ENCODE assay signal across 9 cellular contexts in genomic region chr4:153451931-153452660, GRCh38. TPM values are rescaled to one million over a fixed set of nuclear protein-coding genes. Genes with fewer than 3 reads are reported as not detected.
DNase-seq lines count a peak whose midpoint lies in the region; ATAC-seq and TF ChIP-seq lines count a peak whose summit lies in the region.
"Had no signal": no experiment of that assay in that cellular context is flagged by ENCODE, and none has a peak within 500 bp of the region (broad histone marks: within the 10 kb centered on the region; RNA-seq: fewer than 3 reads in every experiment).

No MANE protein-coding gene starts in this region.

- H3K4me3 Mint-ChIP-seq in activated CD8-positive, alpha-beta memory T cell treated with anti-CD3 and anti-CD28 coated beads, Interleukin-2, amount 10 ng/mL, durations not matched to agents 7 days and 5 days = no peak overlapping the region
- peak overlapping the region in 1 of 3 donors; percentile 13 for H3K4me3 Mint-ChIP-seq in T-cell
- H3K4me3 Mint-ChIP-seq in stimulated activated memory B cell treated with anti-CD40 and anti-IgM and Interleukin-4, amounts not matched to agents 10 μg/mL and 1 μg/mL and 100 μg/mL, for 72 hours = no peak overlapping the region
- H3K4me3 Mint-ChIP-seq: central memory CD8-positive, alpha-beta T cell had no signal

- peaks cover 17% of the 10 kb centered on the region for H3K4me1 Mint-ChIP-seq in activated CD8-positive, alpha-beta memory T cell treated with anti-CD3 and anti-CD28 coated beads, Interleukin-2, amount 10 ng/mL, durations not matched to agents 7 days and 5 days
- H3K4me1 Mint-ChIP-seq in T-cell = peaks cover 21 to 31% (median 23%) of the 10 kb centered on the region in 3 donors
- H3K4me1 Mint-ChIP-seq in stimulated activated memory B cell treated with anti-CD40 and anti-IgM and Interleukin-4, amounts not matched to agents 10 μg/mL and 1 μg/mL and 100 μg/mL, for 72 hours = peaks cover 19% of the 10 kb centered on the region

- peak; percentile 49 for DNase-seq in activated CD8-positive, alpha-beta memory T cell treated with anti-CD3 and anti-CD28 coated beads, Interleukin-2, amount 50 U/mL, for 48 hours
- DNase-seq in activated CD8-positive, alpha-beta memory T cell treated with anti-CD3 and anti-CD28 coated beads, Interleukin-2, amount 10 ng/mL, durations not matched to agents 7 days and 5 days = no peak
- DNase-seq in T-cell (no peak), islet precursor cell (peak; percentile 84), NCI-H1105 treated with DMSO at 0.1 percent for 48 hours (lab: John Stamatoyannopoulos, UW) (no peak)

- no peak overlapping the region for H3K27ac Mint-ChIP-seq in activated CD8-positive, alpha-beta memory T cell treated with anti-CD3 and anti-CD28 coated beads, Interleukin-2, amount 10 ng/mL, durations not matched to agents 7 days and 5 days
- peak overlapping the region; percentile 43 to 52 for H3K27ac Mint-ChIP-seq in T-cell
- peak overlapping the region; percentile 31 for H3K27ac Mint-ChIP-seq in stimulated activated memory B cell treated with anti-CD40 and anti-IgM and Interleukin-4, amounts not matched to agents 10 μg/mL and 1 μg/mL and 100 μg/mL, for 72 hours

- POLR2A ChIA-PET in T-cell (lab: Charles Lee) = interaction anchor here in 1 of 2 donors (0.6 kb wide), 1 partner anchor 103 kb away, joined by 3 read pairs; no protein-coding TSS in a partner anchor

- TF ChIP-seq POLR2A in GM18505 (IDR thresholded peaks at IDR 0.05; ENCODE audit: borderline replicate concordance, extremely low read depth, insufficient read depth, insufficient read length) = no peak

- H3K9me3 Mint-ChIP-seq in activated CD8-positive, alpha-beta memory T cell treated with anti-CD3 and anti-CD28 coated beads, Interleukin-2, amount 10 ng/mL, durations not matched to agents 7 days and 5 days (ENCODE audit: low read depth) = no peaks in the 10 kb centered on the region
- no peaks in the 10 kb centered on the region for H3K9me3 Mint-ChIP-seq in T-cell
- no peaks in the 10 kb centered on the region for H3K9me3 Mint-ChIP-seq in stimulated activated memory B cell treated with anti-CD40 and anti-IgM and Interleukin-4, amounts not matched to agents 10 μg/mL and 1 μg/mL and 100 μg/mL, for 72 hours
- H3K9me3 Mint-ChIP-seq: central memory CD8-positive, alpha-beta T cell had no signal

- no peaks in the 10 kb centered on the region for H3K27me3 Mint-ChIP-seq in activated CD8-positive, alpha-beta memory T cell treated with anti-CD3 and anti-CD28 coated beads, Interleukin-2, amount 10 ng/mL, durations not matched to agents 7 days and 5 days
- no peaks in the 10 kb centered on the region for H3K27me3 Mint-ChIP-seq in T-cell
- H3K27me3 Mint-ChIP-seq in stimulated activated memory B cell treated with anti-CD40 and anti-IgM and Interleukin-4, amounts not matched to agents 10 μg/mL and 1 μg/mL and 100 μg/mL, for 72 hours = no peaks in the 10 kb centered on the region
- H3K27me3 Mint-ChIP-seq: central memory CD8-positive, alpha-beta T cell had no signal

- H3K36me3 Mint-ChIP-seq in activated CD8-positive, alpha-beta memory T cell treated with anti-CD3 and anti-CD28 coated beads, Interleukin-2, amount 10 ng/mL, durations not matched to agents 7 days and 5 days = no peaks in the 10 kb centered on the region
- no peaks in the 10 kb centered on the region for H3K36me3 Mint-ChIP-seq in T-cell
- H3K36me3 Mint-ChIP-seq in stimulated activated memory B cell treated with anti-CD40 and anti-IgM and Interleukin-4, amounts not matched to agents 10 μg/mL and 1 μg/mL and 100 μg/mL, for 72 hours = no peaks in the 10 kb centered on the region

- CTCF ChIA-PET in activated CD8-positive, alpha-beta memory T cell treated with anti-CD3 and anti-CD28 coated beads, Interleukin-2, amount 10 ng/mL, durations not matched to agents 7 days and 5 days (lab: Charles Lee) = interaction anchor here (1.9 kb wide), 1 partner anchor 14 kb away, joined by 5 read pairs; the partner anchor contains the start of gene TMEM131L
- CTCF ChIA-PET in T-cell (lab: Charles Lee) = no interaction called here

- no peak for ATAC-seq in activated CD8-positive, alpha-beta memory T cell treated with anti-CD3 and anti-CD28 coated beads, Interleukin-2, amount 10 ng/mL, durations not matched to agents 7 days and 5 days
- ATAC-seq in T-cell (replicated peaks in 1 of 4) (no peak), GM18505 (IDR thresholded peaks at IDR 0.05; ENCODE audit: unreplicated experiment) (no peak), GM18498 (IDR thresholded peaks at IDR 0.05; ENCODE audit: unreplicated experiment) (no peak)
- no peak for ATAC-seq in stimulated activated memory B cell treated with anti-CD40 and anti-IgM and Interleukin-4, amounts not matched to agents 10 μg/mL and 1 μg/mL and 100 μg/mL, for 72 hours

RNA-seq across cellular contexts. Expression of gene TMEM131L, which starts 14.1 kb away (rescaled TPM):
- total RNA-seq in activated CD8-positive, alpha-beta memory T cell treated with anti-CD3 and anti-CD28 coated beads, Interleukin-2, amount 10 ng/mL, durations not matched to agents 7 days and 5 days = 10 to 100 TPM; 29.2 to 34.0 TPM
- 100 to 1,000 TPM in 1 of 5 donors, 10 to 100 TPM in 4; 60.7 to 115 (median 72.6) TPM for total RNA-seq in T-cell

Comparison
In these comparisons a context has a peak if more than half of its experiments do, and no peak if none do; other contexts are left out.
1. DNase-seq: peak in activated CD8-positive, alpha-beta memory T cell treated with anti-CD3 and anti-CD28 coated beads, Interleukin-2, amount 50 U/mL, for 48 hours (single experiment) and islet precursor cell (single experiment); none in activated CD8-positive, alpha-beta memory T cell treated with anti-CD3 and anti-CD28 coated beads, Interleukin-2, amount 10 ng/mL, durations not matched to agents 7 days and 5 days (single experiment), T-cell (0 of 34) and NCI-H1105 treated with DMSO at 0.1 percent for 48 hours (single experiment).